Comparison of ENCODE assay signal across 9 cellular contexts in genomic region chr4:138494931-138495330, GRCh38.
DNase-seq lines count a peak whose midpoint lies in the region; ATAC-seq and TF ChIP-seq lines count a peak whose summit lies in the region.
"Had no signal": no experiment of that assay in that cellular context is flagged by ENCODE, and none has a peak within 500 bp of the region (broad histone marks: within the 10 kb centered on the region; RNA-seq: fewer than 3 reads in every experiment).

No MANE protein-coding gene starts in this region.

- WGBS in neuronal stem cell (ENCODE audit: extremely low coverage in 2 of 2, insufficient read length in 2 of 2, insufficient replicate concordance in 1 of 2), 2 donors: no CpG with 5 or more reads among the region's 4 CpGs

- H3K9ac ChIP-seq in OCI-LY1 (ENCODE audit: low read length) (no peak overlapping the region), neuronal stem cell (ENCODE audit: low read depth, low read length, poor library complexity) (no peak overlapping the region)

- no peak overlapping the region for H3K27ac Mint-ChIP-seq in activated T-cell treated with anti-CD3 and anti-CD28 coated beads, Interleukin-2, amount 50 U/mL, for 24 hours
- H3K27ac Mint-ChIP-seq: brain had no signal

- no peak overlapping the region for H3K4me3 Mint-ChIP-seq in activated T-cell treated with anti-CD3 and anti-CD28 coated beads, Interleukin-2, amount 50 U/mL, for 24 hours
- H3K4me3 Mint-ChIP-seq: brain had no signal

- H3K36me3 Mint-ChIP-seq in activated T-cell treated with anti-CD3 and anti-CD28 coated beads, Interleukin-2, amount 50 U/mL, for 24 hours (ENCODE audit: low read depth): no peaks in the 10 kb centered on the region

- no peaks in the 10 kb centered on the region for H3K27me3 Mint-ChIP-seq in activated T-cell treated with anti-CD3 and anti-CD28 coated beads, Interleukin-2, amount 50 U/mL, for 24 hours
- H3K27me3 Mint-ChIP-seq: brain had no signal

- peak; percentile 59 for ATAC-seq in GM21390 (IDR thresholded peaks at IDR 0.05; ENCODE audit: unreplicated experiment)
- no peak for ATAC-seq in GM19455 (IDR thresholded peaks at IDR 0.05; ENCODE audit: unreplicated experiment)
- ATAC-seq in HG02623 (IDR thresholded peaks at IDR 0.05; ENCODE audit: unreplicated experiment): no peak

- H2AFZ ChIP-seq in OCI-LY1 (ENCODE audit: low read length) (no peak overlapping the region), neuronal stem cell (ENCODE audit: low read length) (no peak overlapping the region)

- peaks cover 3% of the 10 kb centered on the region for H3K9me3 Mint-ChIP-seq in activated T-cell treated with anti-CD3 and anti-CD28 coated beads, Interleukin-2, amount 50 U/mL, for 24 hours

- H3K4me1 Mint-ChIP-seq in activated T-cell treated with anti-CD3 and anti-CD28 coated beads, Interleukin-2, amount 50 U/mL, for 24 hours (ENCODE audit: low read depth): no peaks in the 10 kb centered on the region

- no peaks in the 10 kb centered on the region for H3K79me2 ChIP-seq in OCI-LY1 (ENCODE audit: insufficient read depth, low read length)

- no peak overlapping the region for H3K27ac ChIP-seq in OCI-LY1 (ENCODE audit: low read depth, low read length, poor library complexity, severe bottlenecking)
- H3K27ac ChIP-seq in neuronal stem cell (replicated peaks; ENCODE audit: low read length): no peak overlapping the region

- H2BK5ac ChIP-seq in neuronal stem cell (ENCODE audit: low read length): no peak overlapping the region

- H4K8ac ChIP-seq in neuronal stem cell (ENCODE audit: low read depth, low read length): no peak overlapping the region

- H3K4me2 ChIP-seq in OCI-LY1 (ENCODE audit: low read length) (no peak overlapping the region), neuronal stem cell (ENCODE audit: insufficient read depth, low read length, poor library complexity, severe bottlenecking) (no peak overlapping the region)

- H3K4ac ChIP-seq in neuronal stem cell (ENCODE audit: low read length): no peak overlapping the region

- H3K23ac ChIP-seq in neuronal stem cell (ENCODE audit: low read depth, low read length, poor library complexity): no peak overlapping the region

- H3K9me2 ChIP-seq in OCI-LY1 (ENCODE audit: low read depth, low read length): no peaks in the 10 kb centered on the region

- H3K36me3 ChIP-seq in OCI-LY1 (ENCODE audit: insufficient read depth, low read length) (no peaks in the 10 kb centered on the region), neuronal stem cell (replicated peaks in 1 of 2; ENCODE audit: control insufficient read depth in 2 of 2, insufficient read depth in 2 of 2, low read length in 2 of 2) (no peaks in the 10 kb centered on the region)

- H3F3A ChIP-seq in OCI-LY1 (ENCODE audit: insufficient read depth, low read length): no peaks in the 10 kb centered on the region

- no peak overlapping the region for H3K18ac ChIP-seq in neuronal stem cell (ENCODE audit: low read length)

- no peak overlapping the region for H3K14ac ChIP-seq in neuronal stem cell (ENCODE audit: low read length)

- H3K79me1 ChIP-seq in neuronal stem cell (ENCODE audit: low read depth, low read length): no peaks in the 10 kb centered on the region

- in situ Hi-C loops in Caki2 (cut with HindIII; ENCODE audit: low pct_unique_long_range_greater_than_20kb, low sequenced_read_pairs): no loop called here

- no peak overlapping the region for H2BK12ac ChIP-seq in neuronal stem cell (ENCODE audit: low read length)

- H4K91ac ChIP-seq in neuronal stem cell (ENCODE audit: low read depth, low read length, poor library complexity): no peak overlapping the region

- no peaks in the 10 kb centered on the region for H4K20me1 ChIP-seq in OCI-LY1 (ENCODE audit: insufficient read depth, low read length)

- no peaks in the 10 kb centered on the region for H3K4me1 ChIP-seq in OCI-LY1 (ENCODE audit: insufficient read depth, low read length, severe bottlenecking)
- H3K4me1 ChIP-seq in neuronal stem cell (ENCODE audit: control insufficient read depth in 2 of 2, insufficient read depth in 1 of 2, low read depth in 1 of 2, low read length in 2 of 2): peaks cover 0 to 2% of the 10 kb centered on the region in 2 donors

- no peaks in the 10 kb centered on the region for H3K27me3 ChIP-seq in OCI-LY1 (ENCODE audit: insufficient read depth, low read length)
- no peaks in the 10 kb centered on the region for H3K27me3 ChIP-seq in neuronal stem cell (ENCODE audit: control insufficient read depth in 3 of 3, insufficient read depth in 3 of 3, low read depth in 1 of 3, low read length in 3 of 3)

- peak; percentile 32 for DNase-seq in Caki2 (ENCODE audit: low read depth)
- peak; percentile 54 for DNase-seq in foreskin melanocyte
- DNase-seq in activated T-cell treated with anti-CD3 and anti-CD28 coated beads, Interleukin-2, amount 50 U/mL, for 24 hours: no peak
- DNase-seq in neuronal stem cell (ENCODE audit: low spot score): no peak

- H3K4me3 ChIP-seq in OCI-LY1 (ENCODE audit: low read depth, low read length, poor library complexity, severe bottlenecking): no peak overlapping the region
- H3K4me3 ChIP-seq in neuronal stem cell (ENCODE audit: low read length in 2 of 2): no peak overlapping the region

- H2BK15ac ChIP-seq in neuronal stem cell (ENCODE audit: low read length): no peak overlapping the region

- H2BK120ac ChIP-seq in neuronal stem cell (ENCODE audit: low read depth, low read length): no peak overlapping the region

- TF ChIP-seq CTCF in OCI-LY1 (IDR thresholded peaks at IDR 0.05; ENCODE audit: low read length): peak; percentile 27; the same call in 1 of the 2 replicates

- H2AK5ac ChIP-seq in neuronal stem cell (ENCODE audit: low read depth, low read length): no peak overlapping the region

- H3K9me3 ChIP-seq in OCI-LY1 (ENCODE audit: low read length) (no peaks in the 10 kb centered on the region), neuronal stem cell (replicated peaks in 1 of 2; ENCODE audit: control insufficient read depth in 2 of 2, insufficient read depth in 1 of 2, low read depth in 1 of 2, low read length in 2 of 2) (no peaks in the 10 kb centered on the region)

Comparison
In these comparisons a context has a peak if more than half of its experiments do, and no peak if none do; other contexts are left out.
1. DNase-seq: peak in Caki2 (single experiment) and foreskin melanocyte (single experiment); none in activated T-cell treated with anti-CD3 and anti-CD28 coated beads, Interleukin-2, amount 50 U/mL, for 24 hours (single experiment) and neuronal stem cell (single experiment).